Comparison of ENCODE assay signal across 8 cellular contexts in genomic region chr2:216694201-216694825, GRCh38. TPM values are rescaled to one million over a fixed set of nuclear protein-coding genes. Genes with fewer than 3 reads are reported as not detected.
DNase-seq lines count a peak whose midpoint lies in the region; ATAC-seq and TF ChIP-seq lines count a peak whose summit lies in the region.

No MANE protein-coding gene starts in this region.

- no peak for TF ChIP-seq CTCF in mammary epithelial cell (conservative IDR thresholded peaks at IDR 0.05 in 1 of 2, IDR thresholded peaks at IDR 0.05 in 1 of 2; ENCODE audit: extremely low read depth in 1 of 2, insufficient read depth in 1 of 2, low read depth in 1 of 2, low read length in 2 of 2)

- in situ Hi-C loops in mammary epithelial cell (cut with MboI; ENCODE audit: low sequenced_read_pairs in 2 of 2) = loop anchor here (5.0 to 25.0 kb wide), 4 partner anchors 468 to 1018 kb away; no protein-coding TSS in a partner anchor

- H3K4me3 ChIP-seq in mammary epithelial cell (replicated peaks in 1 of 3; ENCODE audit: insufficient read depth in 1 of 3, low read depth in 2 of 3, low read length in 3 of 3) = peak overlapping the region; percentile 8 to 29 (median 17)
- H3K4me3 ChIP-seq in skin epidermis = peak overlapping the region; percentile 25 to 54 (median 33)

- no peaks in the 10 kb centered on the region for H3K36me3 ChIP-seq in mammary epithelial cell (ENCODE audit: insufficient read depth, low read length)

- ATAC-seq in GM18858 (IDR thresholded peaks at IDR 0.05; ENCODE audit: unreplicated experiment) = no peak

- no peaks in the 10 kb centered on the region for H3K9me3 ChIP-seq in mammary epithelial cell (replicated peaks; ENCODE audit: insufficient read depth, low read length)

- H3K27me3 ChIP-seq in mammary epithelial cell (ENCODE audit: insufficient read depth, low read length) = peaks cover 4% of the 10 kb centered on the region

- BruUV-seq in mammary epithelial cell (replicated peaks; lab: Mats Ljungman, UMichigan) = no TSS peak

- intact Hi-C loops in mammary epithelial cell (cut with micrococcal nuclease) = no loop called here

- no peaks in the 10 kb centered on the region for H3K79me2 ChIP-seq in mammary epithelial cell (ENCODE audit: insufficient read depth, low read length)

- dilution Hi-C loops in mammary epithelial cell (cut with HindIII; ENCODE audit: low sequenced_read_pairs) = loop anchor here (25.0 kb wide), 2 partner anchors 443 to 1018 kb away; no protein-coding TSS in a partner anchor

- H2AFZ ChIP-seq in mammary epithelial cell (ENCODE audit: low read depth, low read length) = peak overlapping the region; percentile 53

- H4K20me1 ChIP-seq in mammary epithelial cell (ENCODE audit: insufficient read depth, low read length) = no peaks in the 10 kb centered on the region

- no peak overlapping the region for H3K9ac ChIP-seq in mammary epithelial cell (ENCODE audit: insufficient read depth, low read length)

- 23% methylated on average over 18 of the region's 56 CpGs for WGBS in mammary epithelial cell (ENCODE audit: low coverage, missing lambda C conversion rate)

- H3K27ac ChIP-seq in mammary epithelial cell (ENCODE audit: insufficient read depth, low read depth, low read length) = no peak overlapping the region
- H3K27ac ChIP-seq in skin epidermis = peak overlapping the region in 19 of 21 experiments; percentile 9 to 85 (median 50)

- DNase-seq in NCI-H1436 (lab: John Stamatoyannopoulos, UW) = peak; percentile 64
- DNase-seq in NCI-H1436 treated with DMSO at 0.1 percent for 48 hours (lab: John Stamatoyannopoulos, UW) = no peak
- peak; percentile 51 for DNase-seq in RPMI7951 (ENCODE audit: low read depth)
- DNase-seq in mammary epithelial cell = peak; percentile 26
- peak; percentile 63 for DNase-seq in iris pigment epithelial cell (ENCODE audit: low read depth)
- DNase-seq in OCI-M2 (lab: John Stamatoyannopoulos, UW; ENCODE audit: unreplicated experiment) = no peak

- peaks cover 35% of the 10 kb centered on the region for H3K4me1 ChIP-seq in mammary epithelial cell (ENCODE audit: insufficient read depth, low read length)

- H3K4me2 ChIP-seq in mammary epithelial cell (ENCODE audit: insufficient read depth, low read depth, low read length) = peak overlapping the region; percentile 84

- CTCF ChIA-PET in mammary epithelial cell (lab: Charles Lee; ENCODE audit: low non-redundant PET) = interaction anchor here (0.6 kb wide), 1 partner anchor 221 kb away, joined by 3 read pairs; no protein-coding TSS in a partner anchor

RNA-seq across cellular contexts. Expression of gene IGFBP5, which starts 1.0 kb away (rescaled TPM):
- total RNA-seq in RPMI7951 (2014; rRNA removed; shearing (Covaris generic)) = 22.4 and 25.0 TPM in 2 replicates
- total RNA-seq in mammary epithelial cell = 100 to 1,000 TPM in 1 of 2 donors, under 1 TPM in 1; 0.07 to 266 TPM
- 0.11 TPM for polyA plus RNA-seq in mammary epithelial cell
- polyA minus RNA-seq in mammary epithelial cell = not detected

Comparison
In these comparisons a context has a peak if more than half of its experiments do, and no peak if none do; other contexts are left out.
1. DNase-seq: peak in NCI-H1436 (single experiment), RPMI7951 (single experiment), mammary epithelial cell (single experiment) and iris pigment epithelial cell (single experiment); none in NCI-H1436 treated with DMSO at 0.1 percent for 48 hours (single experiment) and OCI-M2 (single experiment).